Comparison of ENCODE assay signal across 8 cellular contexts in the genomic region with DNA sequence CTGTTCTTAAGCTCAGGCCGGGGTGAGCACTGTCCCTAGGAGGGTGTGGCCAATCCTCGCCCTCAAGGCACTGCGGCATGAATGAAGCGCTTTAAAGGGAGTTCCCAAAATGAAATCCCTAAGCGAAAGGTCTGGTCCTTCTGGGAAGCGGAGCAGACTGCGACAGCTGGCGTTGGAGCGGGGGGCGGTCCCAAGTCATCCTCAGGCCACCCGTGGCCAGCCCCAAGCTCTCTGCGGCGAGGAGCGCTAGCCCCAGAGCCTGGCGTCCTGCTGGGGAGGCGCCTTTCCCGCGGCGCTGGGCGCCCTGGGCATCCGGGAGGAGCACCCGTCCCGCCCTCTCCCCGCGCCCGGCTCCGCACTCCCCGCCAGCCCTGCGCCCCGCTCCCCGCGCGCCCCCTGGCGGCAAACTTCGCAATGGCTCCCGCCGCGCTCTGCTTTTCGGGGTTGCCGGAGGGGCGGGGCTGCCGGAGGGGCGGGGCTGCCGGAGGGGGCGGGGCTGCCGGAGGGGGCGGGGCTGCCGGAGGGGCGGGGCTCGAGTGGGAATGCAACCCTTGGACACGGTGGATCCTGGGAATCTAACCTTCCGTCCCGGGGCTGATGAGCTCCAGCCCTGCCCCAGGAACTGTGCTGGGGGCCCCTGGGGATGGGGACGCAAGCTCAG. TPM values are rescaled to one million over a fixed set of nuclear protein-coding genes. Genes with fewer than 3 reads are reported as not detected.
A peak's percentile ranks its signal among the peaks of the same experiment; 100 is the strongest.
DNase-seq lines count a peak whose midpoint lies in the region; ATAC-seq and TF ChIP-seq lines count a peak whose summit lies in the region.

No MANE protein-coding gene starts in this region.

- peak overlapping the region; percentile 81 to 86 (median 84) for H3K4me3 Mint-ChIP-seq in nephron

- peak overlapping the region; percentile 61 for H3K4me3 ChIP-seq in Jurkat, Clone E6-1 (ENCODE audit: low read length)
- H3K4me3 ChIP-seq in fibroblast of the aortic adventitia (ENCODE audit: low read depth, low read length) = peak overlapping the region; percentile 77

- TF ChIP-seq CTCF in fibroblast of the aortic adventitia (IDR thresholded peaks at IDR 0.05; ENCODE audit: insufficient read depth, low read length) (peak; percentile 66), nephron (IDR thresholded peaks at IDR 0.05; ENCODE audit: unreplicated experiment in 3 of 3) (peak; percentile 88 to 96 (median 93))

- peaks cover 33% of the 10 kb centered on the region for H3K27me3 Mint-ChIP-seq in nephron (ENCODE audit: low read depth)

- peaks cover 4% of the 10 kb centered on the region for H3K9me3 Mint-ChIP-seq in nephron

- DNase-seq in CD1c-positive myeloid dendritic cell (ENCODE audit: extremely low spot score) (peak; percentile 96), RPMI7951 (ENCODE audit: low read depth) (peak; percentile 82), fibroblast of the aortic adventitia (ENCODE audit: low read depth) (peak; percentile 72)
- peak; percentile 49 for DNase-seq in Jurkat, Clone E6-1 (ENCODE audit: low read depth, low spot score)
- DNase-seq in activated T-helper 1 cell treated with anti-CD3 and anti-CD28 coated beads, Interleukin-2, amount 50 U/mL, for 16 hours (ENCODE audit: low read depth in 1 of 2, low spot score in 1 of 2) = peak; percentile 95
- peak; percentile 99 for DNase-seq in stimulated activated naive CD8-positive, alpha-beta T cell treated with anti-CD3 and anti-CD28 coated beads, Interleukin-15, Interleukin-2, amounts not matched to agents 100 U/mL and 50 U/mL, for 24 hours

- no peak overlapping the region for H3K27ac Mint-ChIP-seq in nephron

- H3K36me3 Mint-ChIP-seq in nephron (ENCODE audit: low read depth) = no peaks in the 10 kb centered on the region

- ATAC-seq in GM21367 (IDR thresholded peaks at IDR 0.05; ENCODE audit: unreplicated experiment) = peak; percentile 73
- peak; percentile 94 for ATAC-seq in stimulated activated naive CD8-positive, alpha-beta T cell treated with anti-CD3 and anti-CD28 coated beads, Interleukin-15, Interleukin-2, amounts not matched to agents 100 U/mL and 50 U/mL, for 24 hours

- H3K4me1 Mint-ChIP-seq in nephron = no peaks in the 10 kb centered on the region

RNA-seq across cellular contexts. Expression of a gene that starts 25.4 kb away (rescaled TPM):
- 4.2 TPM for polyA plus RNA-seq in Jurkat, Clone E6-1 (2012; ENCODE audit: insufficient read depth, insufficient read length)
- total RNA-seq in RPMI7951 (2014; rRNA removed; shearing (Covaris generic)) = 0.84 and 0.88 TPM in 2 replicates
- total RNA-seq in fibroblast of the aortic adventitia (ENCODE audit: low replicate concordance) = 2.5 and 5.0 TPM in 2 replicates

RNA-seq across cellular contexts. Expression of a gene that starts 30.8 kb away (rescaled TPM):
- 149 TPM for polyA plus RNA-seq in Jurkat, Clone E6-1 (2012; ENCODE audit: insufficient read depth, insufficient read length)
- 78.0 and 81.5 TPM in 2 replicates for total RNA-seq in RPMI7951 (2014; rRNA removed; shearing (Covaris generic))
- 93.1 and 127 TPM in 2 replicates for total RNA-seq in fibroblast of the aortic adventitia (ENCODE audit: low replicate concordance)

RNA-seq across cellular contexts. Expression of a gene that starts 38.7 kb away (rescaled TPM):
- 3.6 TPM for polyA plus RNA-seq in Jurkat, Clone E6-1 (2012; ENCODE audit: insufficient read depth, insufficient read length)
- total RNA-seq in RPMI7951 (2014; rRNA removed; shearing (Covaris generic)) = 3.8 and 5.9 TPM in 2 replicates
- 8.2 and 18.2 TPM in 2 replicates for total RNA-seq in fibroblast of the aortic adventitia (ENCODE audit: low replicate concordance)

Comparison
In these comparisons a context has a peak if more than half of its experiments do, and no peak if none do; other contexts are left out.
1. Peak in every context shown above with its lines: DNase-seq, ATAC-seq and H3K4me3 ChIP-seq.
2. DNase-seq: peak in every context shown above with its lines; median percentile 99 in stimulated activated naive CD8-positive, alpha-beta T cell treated with anti-CD3 and anti-CD28 coated beads, Interleukin-15, Interleukin-2, amounts not matched to agents 100 U/mL and 50 U/mL, for 24 hours; 96 in CD1c-positive myeloid dendritic cell; 95 in activated T-helper 1 cell treated with anti-CD3 and anti-CD28 coated beads, Interleukin-2, amount 50 U/mL, for 16 hours; 82 in RPMI7951; 72 in fibroblast of the aortic adventitia; 49 in Jurkat, Clone E6-1.